8 cellular contexts compared by ENCODE assay signal in genomic region chr22:42930810-42931420, GRCh38.
A peak's percentile ranks its signal among the peaks of the same experiment; 100 is the strongest.
DNase-seq lines count a peak whose midpoint lies in the region; ATAC-seq, FAIRE-seq and TF ChIP-seq lines count a peak whose summit lies in the region.

No MANE protein-coding gene starts in this region.

- H3K4me1 ChIP-seq in keratinocyte (ENCODE audit: control insufficient read depth, extremely low read depth, insufficient read depth, low read length) = peaks cover 36% of the 10 kb centered on the region
- peaks cover 90% of the 10 kb centered on the region for H3K4me1 ChIP-seq in vagina

- peak overlapping the region; percentile 55 for H3K9ac ChIP-seq in keratinocyte (ENCODE audit: control insufficient read depth, extremely low read depth, insufficient read depth, low read length)

- FAIRE-seq in keratinocyte (lab: Jason Lieb, UNC) = peak; percentile 99

- peaks cover 72% of the 10 kb centered on the region for H3K79me2 ChIP-seq in keratinocyte (ENCODE audit: control insufficient read depth, insufficient read depth, low read length)

- TF ChIP-seq POLR2A in vagina (IDR thresholded peaks at IDR 0.05) = no peak

- no peak overlapping the region for H3K4me3 ChIP-seq in keratinocyte (ENCODE audit: control insufficient read depth in 2 of 3, extremely low read depth in 1 of 3, insufficient read depth in 2 of 3, low read depth in 1 of 3, low read length in 3 of 3)
- no peak overlapping the region for H3K4me3 ChIP-seq in vagina

- no peak overlapping the region for H3K4me3 Mint-ChIP-seq in WTC11

- H3K36me3 Mint-ChIP-seq in WTC11 = no peaks in the 10 kb centered on the region

- H3K27ac ChIP-seq in keratinocyte (ENCODE audit: control insufficient read depth, insufficient read depth, low read length) (peak overlapping the region; percentile 80), vagina (peak overlapping the region; percentile 85)

- H3K9me3 ChIP-seq in keratinocyte (ENCODE audit: control insufficient read depth, low read depth, low read length) = no peaks in the 10 kb centered on the region
- H3K9me3 ChIP-seq in vagina = no peaks in the 10 kb centered on the region

- H3K27me3 Mint-ChIP-seq in WTC11 (ENCODE audit: low read depth) = no peaks in the 10 kb centered on the region

- no peak for TF ChIP-seq CTCF in WTC11 (IDR thresholded peaks at IDR 0.05)
- TF ChIP-seq CTCF in keratinocyte (optimal IDR thresholded peaks at IDR 0.05 in 1 of 3, IDR thresholded peaks at IDR 0.05 in 1 of 3, conservative IDR thresholded peaks at IDR 0.05 in 1 of 3; ENCODE audit: extremely low read depth in 1 of 3, insufficient read depth in 2 of 3, low read length in 3 of 3) = peak; percentile 59 to 78 (median 67)
- TF ChIP-seq CTCF in vagina (IDR thresholded peaks at IDR 0.05) = no peak

- dilution Hi-C loops in keratinocyte (cut with MboI; ENCODE audit: extremely low pct_ligation_motif_present, low sequenced_read_pairs) = no loop called here

- peaks cover 33% of the 10 kb centered on the region for H3K4me1 Mint-ChIP-seq in WTC11

- intact Hi-C loops in vagina (cut with DNase I) = loop anchor here (10.0 kb wide), 1 partner anchor 64 kb away; no protein-coding TSS in a partner anchor

- H3K27me3 ChIP-seq in keratinocyte (ENCODE audit: control insufficient read depth, extremely low read depth, insufficient read depth, low read length) (no peaks in the 10 kb centered on the region), vagina (no peaks in the 10 kb centered on the region)

- peak overlapping the region; percentile 44 for H3K27ac Mint-ChIP-seq in WTC11

- H3K4me2 ChIP-seq in keratinocyte (ENCODE audit: control insufficient read depth, extremely low read depth, insufficient read depth, low read depth, low read length) = peak overlapping the region; percentile 56

- H3K9me1 ChIP-seq in keratinocyte (ENCODE audit: control insufficient read depth, extremely low read depth, insufficient read depth, low read length) = peaks cover 10% of the 10 kb centered on the region

- CTCF ChIA-PET in WTC11 (lab: Charles Lee) = interaction anchor here (0.7 to 2.3 kb wide), 5 partner anchors 10 to 122 kb away, joined by 3 to 5 read pairs (median 3); no protein-coding TSS in a partner anchor

- peak; percentile 9 for DNase-seq in stimulated activated CD4-positive, alpha-beta T cell treated with anti-CD3 and anti-CD28 coated beads, Interleukin-4, amount 100 ng/mL, for 24 hours
- DNase-seq in stimulated activated CD4-positive, alpha-beta T cell treated with anti-CD3 and anti-CD28 coated beads, Interleukin-15, amount 100 ng/mL, for 24 hours = no peak
- DNase-seq in WTC11 (ENCODE audit: low spot score) = no peak
- DNase-seq in keratinocyte (ENCODE audit: low read depth, low spot score) = no peak
- DNase-seq in vagina (ENCODE audit: extremely low spot score in 2 of 2) = no peak
- DNase-seq in OCI-M1 (lab: John Stamatoyannopoulos, UW) = no peak
- DNase-seq in COR-L47 (lab: John Stamatoyannopoulos, UW) = no peak
- DNase-seq in NCI-H82 treated with DMSO at 0.1 percent for 48 hours (lab: John Stamatoyannopoulos, UW; ENCODE audit: unreplicated experiment) = no peak

- H3K9me3 Mint-ChIP-seq in WTC11 = no peaks in the 10 kb centered on the region

- no peak overlapping the region for H2AFZ ChIP-seq in keratinocyte (ENCODE audit: control insufficient read depth, low read length)

- peak; percentile 59 for ATAC-seq in WTC11

- POLR2A ChIA-PET in WTC11 (lab: Charles Lee) = interaction anchor here (0.6 to 1.1 kb wide), 2 partner anchors 15 to 333 kb away, joined by 3 to 5 read pairs; no protein-coding TSS in a partner anchor

- H3K36me3 ChIP-seq in keratinocyte (ENCODE audit: control insufficient read depth in 2 of 2, extremely low read depth in 1 of 2, insufficient read depth in 2 of 2, low read length in 2 of 2) (peaks cover 0 to 6% of the 10 kb centered on the region in 2 experiments), vagina (no peaks in the 10 kb centered on the region)

- H4K20me1 ChIP-seq in keratinocyte (ENCODE audit: control insufficient read depth, extremely low read depth, insufficient read depth, low read length) = peaks cover 10% of the 10 kb centered on the region

TF ChIP-seq in WTC11, 78 proteins besides CTCF, POLR2A, EP300 and RAD21:
- no peak for TF ChIP-seq PREB (CRISPR knock-in tag; IDR thresholded peaks at IDR 0.05; ENCODE audit: borderline replicate concordance)
- TF ChIP-seq FOXP1 (CRISPR knock-in tag; IDR thresholded peaks at IDR 0.05; ENCODE audit: borderline replicate concordance) = no peak
- no peak for TF ChIP-seq KAT7 (CRISPR knock-in tag; IDR thresholded peaks at IDR 0.05; ENCODE audit: borderline replicate concordance)
- TF ChIP-seq USF2 (CRISPR knock-in tag; IDR thresholded peaks at IDR 0.05) = peak; percentile 48; the same call in 1 of the 2 replicates
- TF ChIP-seq STAT6 (CRISPR knock-in tag; conservative IDR thresholded peaks at IDR 0.05; ENCODE audit: low read depth) = no peak

Comparison
In these comparisons a context has a peak if more than half of its experiments do, and no peak if none do; other contexts are left out.
1. CTCF ChIP-seq: peak in keratinocyte (3 of 3); none in WTC11 (single experiment) and vagina (0 of 3).